ENCODE assay signal across 12 cellular contexts in genomic region chr3:99896482-99896881, GRCh38.
DNase-seq lines count a peak whose midpoint lies in the region; ATAC-seq and TF ChIP-seq lines count a peak whose summit lies in the region.
"Had no signal": no experiment of that assay in that cellular context is flagged by ENCODE, and none has a peak within 500 bp of the region (broad histone marks: within the 10 kb centered on the region; RNA-seq: fewer than 3 reads in every experiment).

No MANE protein-coding gene starts in this region.

- peak overlapping the region; percentile 53 for H3K9ac ChIP-seq in mammary epithelial cell (ENCODE audit: insufficient read depth, low read length)
- no peak overlapping the region for H3K9ac ChIP-seq in trophoblast cell (ENCODE audit: low read length)

- no peak overlapping the region for H4K12ac ChIP-seq in trophoblast cell (ENCODE audit: low read depth, low read length)

- H3K9me3 ChIP-seq in mammary epithelial cell (replicated peaks; ENCODE audit: insufficient read depth, low read length) (no peaks in the 10 kb centered on the region), trophoblast cell (ENCODE audit: insufficient read depth, low read depth, low read length) (no peaks in the 10 kb centered on the region)
- H3K9me3 ChIP-seq: MG63 had no signal

- H4K8ac ChIP-seq in trophoblast cell (ENCODE audit: low read depth, low read length) = no peak overlapping the region

- TF ChIP-seq CTCF in mammary epithelial cell (conservative IDR thresholded peaks at IDR 0.05 in 1 of 2, IDR thresholded peaks at IDR 0.05 in 1 of 2; ENCODE audit: extremely low read depth in 1 of 2, insufficient read depth in 1 of 2, low read depth in 1 of 2, low read length in 2 of 2) = no peak

- H3K18ac ChIP-seq in trophoblast cell (ENCODE audit: low read length) = no peak overlapping the region

- peak; percentile 6 for DNase-seq in DMS53 (lab: John Stamatoyannopoulos, UW)
- no peak for DNase-seq in DMS53 treated with DMSO at 0.1 percent for 48 hours (lab: John Stamatoyannopoulos, UW; ENCODE audit: unreplicated experiment)
- peak; percentile 4 to 67 (median 36) for DNase-seq in NCI-H1417 (lab: John Stamatoyannopoulos, UW)
- no peak for DNase-seq in mammary epithelial cell
- no peak for DNase-seq in trophoblast cell
- no peak for DNase-seq in DMS 273 (lab: John Stamatoyannopoulos, UW; ENCODE audit: unreplicated experiment)
- no peak for DNase-seq in NCI-H2107 (lab: John Stamatoyannopoulos, UW)
- DNase-seq: activated T-cell treated with anti-CD3 and anti-CD28 coated beads, Interleukin-2, amount 50 U/mL, for 72 hours had no signal

- H3K79me1 ChIP-seq in trophoblast cell (ENCODE audit: low read length) = peaks cover 2% of the 10 kb centered on the region

- no peaks in the 10 kb centered on the region for H3K27me3 ChIP-seq in mammary epithelial cell (ENCODE audit: insufficient read depth, low read length)
- H3K27me3 ChIP-seq in trophoblast cell (ENCODE audit: insufficient read depth, low read length) = no peaks in the 10 kb centered on the region
- H3K27me3 ChIP-seq: MG63 had no signal

- H3K79me2 ChIP-seq in mammary epithelial cell (ENCODE audit: insufficient read depth, low read length) (peaks cover 16% of the 10 kb centered on the region), trophoblast cell (ENCODE audit: control insufficient read depth, insufficient read depth, low read length, poor library complexity) (no peaks in the 10 kb centered on the region)

- peak overlapping the region; percentile 82 for H2AFZ ChIP-seq in mammary epithelial cell (ENCODE audit: low read depth, low read length)
- no peak overlapping the region for H2AFZ ChIP-seq in trophoblast cell (ENCODE audit: insufficient read depth, low read length, poor library complexity)

- no peak overlapping the region for H3K4me3 ChIP-seq in mammary epithelial cell (replicated peaks in 1 of 3; ENCODE audit: insufficient read depth in 1 of 3, low read depth in 2 of 3, low read length in 3 of 3)
- H3K4me3 ChIP-seq in trophoblast cell (ENCODE audit: low read depth, low read length) = no peak overlapping the region
- H3K4me3 ChIP-seq: MG63 had no signal

- no peak overlapping the region for H2BK120ac ChIP-seq in trophoblast cell (ENCODE audit: insufficient read depth, low read length, poor library complexity)

- TSS peak; percentile 57 for BruUV-seq in mammary epithelial cell (replicated peaks; lab: Mats Ljungman, UMichigan)

- H3K4ac ChIP-seq in trophoblast cell (ENCODE audit: low read depth, low read length) = no peak overlapping the region

- H3K23ac ChIP-seq in trophoblast cell (ENCODE audit: low read length) = no peak overlapping the region

- peaks cover 31% of the 10 kb centered on the region for H3K4me1 ChIP-seq in mammary epithelial cell (ENCODE audit: insufficient read depth, low read length)
- peaks cover 0 to 2% of the 10 kb centered on the region in 2 experiments for H3K4me1 ChIP-seq in trophoblast cell (ENCODE audit: control insufficient read depth in 1 of 2, insufficient read depth in 2 of 2, low read length in 2 of 2)

- dilution Hi-C loops in mammary epithelial cell (cut with HindIII; ENCODE audit: low sequenced_read_pairs) = no loop called here

- H4K91ac ChIP-seq in trophoblast cell (ENCODE audit: low read depth, low read length) = no peak overlapping the region

- ATAC-seq in HG03521 (IDR thresholded peaks at IDR 0.05; ENCODE audit: unreplicated experiment) = no peak
- ATAC-seq: activated T-cell treated with anti-CD3 and anti-CD28 coated beads, Interleukin-2, amount 50 U/mL, for 72 hours had no signal

- CTCF ChIA-PET in mammary epithelial cell (lab: Charles Lee; ENCODE audit: low non-redundant PET) = no interaction called here

- in situ Hi-C loops in mammary epithelial cell (cut with MboI; ENCODE audit: low sequenced_read_pairs in 2 of 2) = no loop called here

- H3K4me2 ChIP-seq in mammary epithelial cell (ENCODE audit: insufficient read depth, low read depth, low read length) (peak overlapping the region; percentile 74), trophoblast cell (ENCODE audit: low read length) (no peak overlapping the region)

- H4K20me1 ChIP-seq in mammary epithelial cell (ENCODE audit: insufficient read depth, low read length) = no peaks in the 10 kb centered on the region

- 98% methylated on average over 3 of the region's 3 CpGs for WGBS in mammary epithelial cell (ENCODE audit: low coverage, missing lambda C conversion rate)
- no CpG with 5 or more reads among the region's 3 CpGs for WGBS in trophoblast cell (ENCODE audit: extremely low coverage, insufficient coverage, insufficient read length)

- H2AK5ac ChIP-seq in trophoblast cell (ENCODE audit: low read length) = no peak overlapping the region

- intact Hi-C loops in mammary epithelial cell (cut with micrococcal nuclease) = no loop called here

- no peak overlapping the region for H3K14ac ChIP-seq in trophoblast cell (ENCODE audit: low read length)

- H3K36me3 ChIP-seq in mammary epithelial cell (ENCODE audit: insufficient read depth, low read length) (no peaks in the 10 kb centered on the region), trophoblast cell (ENCODE audit: control insufficient read depth in 1 of 2, insufficient read depth in 2 of 2, low read length in 2 of 2) (no peaks in the 10 kb centered on the region)
- H3K36me3 ChIP-seq: MG63 had no signal

- H2BK12ac ChIP-seq in trophoblast cell (ENCODE audit: low read length) = no peak overlapping the region

- H2BK5ac ChIP-seq in trophoblast cell (ENCODE audit: low read depth, low read length, poor library complexity) = no peak overlapping the region

- H3K27ac ChIP-seq in mammary epithelial cell (ENCODE audit: insufficient read depth, low read depth, low read length) = peak overlapping the region; percentile 93
- peak overlapping the region; percentile 39 for H3K27ac ChIP-seq in trophoblast cell (ENCODE audit: low read depth, low read length)
- H3K27ac ChIP-seq: 22Rv1, VCaP had no signal

Comparison
In these comparisons a context has a peak if more than half of its experiments do, and no peak if none do; other contexts are left out.
1. DNase-seq: peak in DMS53 (single experiment) and NCI-H1417 (3 of 3); none in DMS53 treated with DMSO at 0.1 percent for 48 hours (single experiment), mammary epithelial cell (single experiment), trophoblast cell (0 of 2), DMS 273 (single experiment) and NCI-H2107 (single experiment).